29 cellular contexts compared by ENCODE assay signal in genomic region chr7:22105550-22105949, GRCh38.
"Had no signal": no experiment of that assay in that cellular context is flagged by ENCODE, and none has a peak within 500 bp of the region (broad histone marks: within the 10 kb centered on the region; RNA-seq: fewer than 3 reads in every experiment).

No MANE protein-coding gene starts in this region.

- H3K4me3 Mint-ChIP-seq: immature natural killer cell; memory B cell; naive thymus-derived CD4-positive, alpha-beta T cell; natural killer cell treated with Interleukin-12 subunit alpha and Interleukin-12 subunit beta and Interleukin-15 and Interleukin-18, amount 100 ng/mL, for 72 hours; stimulated activated memory B cell treated with anti-CD40 and anti-IgM and Interleukin-4, amounts not matched to agents 10 μg/mL and 1 μg/mL and 100 μg/mL, for 72 hours; stimulated activated naive CD8-positive, alpha-beta T cell treated with anti-CD3 and anti-CD28 coated beads, Interleukin-15, amount 100 ng/mL, for 72 hours; type B pancreatic cell had no signal

- ATAC-seq: heart left ventricle; mucosa of descending colon; naive thymus-derived CD4-positive, alpha-beta T cell; natural killer cell treated with Interleukin-12 subunit alpha and Interleukin-12 subunit beta and Interleukin-15 and Interleukin-18, amount 100 ng/mL, for 72 hours; sciatic nerve; stimulated activated memory B cell treated with anti-CD40 and anti-IgM and Interleukin-4, amounts not matched to agents 10 μg/mL and 1 μg/mL and 100 μg/mL, for 72 hours; stimulated activated naive CD8-positive, alpha-beta T cell treated with anti-CD3 and anti-CD28 coated beads, Interleukin-15, amount 100 ng/mL, for 72 hours had no signal

- H3K36me3 Mint-ChIP-seq: immature natural killer cell; memory B cell; naive thymus-derived CD4-positive, alpha-beta T cell; natural killer cell treated with Interleukin-12 subunit alpha and Interleukin-12 subunit beta and Interleukin-15 and Interleukin-18, amount 100 ng/mL, for 72 hours; stimulated activated memory B cell treated with anti-CD40 and anti-IgM and Interleukin-4, amounts not matched to agents 10 μg/mL and 1 μg/mL and 100 μg/mL, for 72 hours; type B pancreatic cell had no signal

- DNase-seq: heart left ventricle; hypothalamus; immature natural killer cell; kidney; left ventricle myocardium inferior; midbrain; mucosa of descending colon; naive thymus-derived CD4-positive, alpha-beta T cell; ovary; stimulated activated CD4-positive, alpha-beta T cell treated with anti-CD3 and anti-CD28 coated beads, Interleukin-12 subunit alpha, Interleukin-12 subunit beta, amount 100 ng/mL, for 4 hours; stimulated activated CD4-positive, alpha-beta T cell treated with anti-CD3 and anti-CD28 coated beads, Interleukin-15, amount 100 ng/mL, for 24 hours; stimulated activated CD4-positive, alpha-beta T cell treated with anti-CD3 and anti-CD28 coated beads, Interleukin-2, amount 100 ng/mL, for 48 hours; stimulated activated CD4-positive, alpha-beta T cell treated with anti-CD3 and anti-CD28 coated beads, Interleukin-4, amount 100 ng/mL, for 4 hours; stimulated activated CD8-positive, alpha-beta memory T cell treated with anti-CD3 and anti-CD28 coated beads, Interleukin-4, amount 100 ng/mL, for 48 hours; stimulated activated naive CD4-positive, alpha-beta T cell treated with Interleukin-2 at 50 U/mL for 16 hours; stimulated activated naive CD8-positive, alpha-beta T cell treated with anti-CD3 and anti-CD28 coated beads, Interleukin-15, amount 100 ng/mL, for 72 hours; tibial artery; uterus had no signal

- H3K4me3 ChIP-seq: heart left ventricle, left ventricle myocardium inferior, lung, mucosa of descending colon, ovary, right atrium auricular region, skin epidermis, thoracic aorta, tibial artery, uterus had no signal

- H3K9me3 ChIP-seq: heart left ventricle, left ventricle myocardium inferior, mucosa of descending colon, ovary, right atrium auricular region, thoracic aorta, tibial artery, uterus had no signal

- H3K4me1 ChIP-seq: uterus had no signal

- H3K27ac Mint-ChIP-seq: immature natural killer cell; memory B cell; naive thymus-derived CD4-positive, alpha-beta T cell; natural killer cell treated with Interleukin-12 subunit alpha and Interleukin-12 subunit beta and Interleukin-15 and Interleukin-18, amount 100 ng/mL, for 72 hours; progenitor cell of endocrine pancreas; stimulated activated memory B cell treated with anti-CD40 and anti-IgM and Interleukin-4, amounts not matched to agents 10 μg/mL and 1 μg/mL and 100 μg/mL, for 72 hours; stimulated activated naive CD8-positive, alpha-beta T cell treated with anti-CD3 and anti-CD28 coated beads, Interleukin-15, amount 100 ng/mL, for 72 hours; type B pancreatic cell had no signal

- H3K27ac ChIP-seq: heart left ventricle, left ventricle myocardium inferior, ovary, right atrium auricular region, skin epidermis, thoracic aorta, tibial artery, uterus had no signal

- H3K36me3 ChIP-seq: heart left ventricle, left ventricle myocardium inferior, ovary, right atrium auricular region, thoracic aorta, tibial artery, uterus had no signal

- FAIRE-seq: islet of Langerhans, kidney had no signal

- H3K27me3 ChIP-seq: ovary, right atrium auricular region, uterus had no signal

- H3K9me3 Mint-ChIP-seq: immature natural killer cell; memory B cell; naive thymus-derived CD4-positive, alpha-beta T cell; natural killer cell treated with Interleukin-12 subunit alpha and Interleukin-12 subunit beta and Interleukin-15 and Interleukin-18, amount 100 ng/mL, for 72 hours; stimulated activated memory B cell treated with anti-CD40 and anti-IgM and Interleukin-4, amounts not matched to agents 10 μg/mL and 1 μg/mL and 100 μg/mL, for 72 hours; stimulated activated naive CD8-positive, alpha-beta T cell treated with anti-CD3 and anti-CD28 coated beads, Interleukin-15, amount 100 ng/mL, for 72 hours; type B pancreatic cell had no signal
